ENCODE assay signal across 1 cellular context in the genomic region with DNA sequence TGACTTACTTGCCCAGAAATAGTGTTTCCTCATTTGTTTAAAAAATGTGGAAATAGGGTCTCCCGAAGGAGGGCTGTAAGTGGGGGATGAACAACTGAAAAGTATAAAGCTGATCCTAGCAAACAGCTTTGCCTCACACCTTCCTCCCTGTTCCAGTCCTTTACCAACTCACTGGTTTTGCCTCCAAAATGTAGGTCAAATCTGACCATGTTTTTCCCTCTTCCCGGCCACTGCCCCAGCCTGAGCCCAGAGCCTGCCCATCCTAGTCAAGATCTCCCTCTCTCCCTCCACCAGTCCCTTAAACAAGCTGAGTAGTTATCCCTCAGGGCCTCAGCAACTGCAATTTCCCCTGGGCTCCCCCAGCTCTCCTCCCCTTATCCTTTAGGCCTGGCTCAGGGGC.
TF ChIP-seq lines count a peak whose summit lies in the region.

No MANE protein-coding gene starts in this region.

TF ChIP-seq in K562, 482 proteins besides CTCF, POLR2A, EP300 and RAD21 (continued from another document):
- TF ChIP-seq, protein P1, sequence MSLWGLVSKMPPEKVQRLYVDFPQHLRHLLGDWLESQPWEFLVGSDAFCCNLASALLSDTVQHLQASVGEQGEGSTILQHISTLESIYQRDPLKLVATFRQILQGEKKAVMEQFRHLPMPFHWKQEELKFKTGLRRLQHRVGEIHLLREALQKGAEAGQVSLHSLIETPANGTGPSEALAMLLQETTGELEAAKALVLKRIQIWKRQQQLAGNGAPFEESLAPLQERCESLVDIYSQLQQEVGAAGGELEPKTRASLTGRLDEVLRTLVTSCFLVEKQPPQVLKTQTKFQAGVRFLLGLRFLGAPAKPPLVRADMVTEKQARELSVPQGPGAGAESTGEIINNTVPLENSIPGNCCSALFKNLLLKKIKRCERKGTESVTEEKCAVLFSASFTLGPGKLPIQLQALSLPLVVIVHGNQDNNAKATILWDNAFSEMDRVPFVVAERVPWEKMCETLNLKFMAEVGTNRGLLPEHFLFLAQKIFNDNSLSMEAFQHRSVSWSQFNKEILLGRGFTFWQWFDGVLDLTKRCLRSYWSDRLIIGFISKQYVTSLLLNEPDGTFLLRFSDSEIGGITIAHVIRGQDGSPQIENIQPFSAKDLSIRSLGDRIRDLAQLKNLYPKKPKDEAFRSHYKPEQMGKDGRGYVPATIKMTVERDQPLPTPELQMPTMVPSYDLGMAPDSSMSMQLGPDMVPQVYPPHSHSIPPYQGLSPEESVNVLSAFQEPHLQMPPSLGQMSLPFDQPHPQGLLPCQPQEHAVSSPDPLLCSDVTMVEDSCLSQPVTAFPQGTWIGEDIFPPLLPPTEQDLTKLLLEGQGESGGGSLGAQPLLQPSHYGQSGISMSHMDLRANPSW (CRISPR knock-in tag; IDR thresholded peaks at IDR 0.05) = no peak
- TF ChIP-seq, protein P2, sequence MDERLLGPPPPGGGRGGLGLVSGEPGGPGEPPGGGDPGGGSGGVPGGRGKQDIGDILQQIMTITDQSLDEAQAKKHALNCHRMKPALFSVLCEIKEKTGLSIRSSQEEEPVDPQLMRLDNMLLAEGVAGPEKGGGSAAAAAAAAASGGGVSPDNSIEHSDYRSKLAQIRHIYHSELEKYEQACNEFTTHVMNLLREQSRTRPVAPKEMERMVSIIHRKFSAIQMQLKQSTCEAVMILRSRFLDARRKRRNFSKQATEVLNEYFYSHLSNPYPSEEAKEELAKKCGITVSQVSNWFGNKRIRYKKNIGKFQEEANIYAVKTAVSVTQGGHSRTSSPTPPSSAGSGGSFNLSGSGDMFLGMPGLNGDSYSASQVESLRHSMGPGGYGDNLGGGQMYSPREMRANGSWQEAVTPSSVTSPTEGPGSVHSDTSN (CRISPR knock-in tag; IDR thresholded peaks at IDR 0.05; ENCODE audit: low read depth) = no peak
- TF ChIP-seq, protein P2 (tag; conservative IDR thresholded peaks at IDR 0.05; ENCODE audit: low read depth) = no peak
- TF ChIP-seq, protein P3, sequence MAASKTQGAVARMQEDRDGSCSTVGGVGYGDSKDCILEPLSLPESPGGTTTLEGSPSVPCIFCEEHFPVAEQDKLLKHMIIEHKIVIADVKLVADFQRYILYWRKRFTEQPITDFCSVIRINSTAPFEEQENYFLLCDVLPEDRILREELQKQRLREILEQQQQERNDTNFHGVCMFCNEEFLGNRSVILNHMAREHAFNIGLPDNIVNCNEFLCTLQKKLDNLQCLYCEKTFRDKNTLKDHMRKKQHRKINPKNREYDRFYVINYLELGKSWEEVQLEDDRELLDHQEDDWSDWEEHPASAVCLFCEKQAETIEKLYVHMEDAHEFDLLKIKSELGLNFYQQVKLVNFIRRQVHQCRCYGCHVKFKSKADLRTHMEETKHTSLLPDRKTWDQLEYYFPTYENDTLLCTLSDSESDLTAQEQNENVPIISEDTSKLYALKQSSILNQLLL (CRISPR knock-in tag; IDR thresholded peaks at IDR 0.05; ENCODE audit: borderline replicate concordance) = no peak
- TF ChIP-seq, protein P4, sequence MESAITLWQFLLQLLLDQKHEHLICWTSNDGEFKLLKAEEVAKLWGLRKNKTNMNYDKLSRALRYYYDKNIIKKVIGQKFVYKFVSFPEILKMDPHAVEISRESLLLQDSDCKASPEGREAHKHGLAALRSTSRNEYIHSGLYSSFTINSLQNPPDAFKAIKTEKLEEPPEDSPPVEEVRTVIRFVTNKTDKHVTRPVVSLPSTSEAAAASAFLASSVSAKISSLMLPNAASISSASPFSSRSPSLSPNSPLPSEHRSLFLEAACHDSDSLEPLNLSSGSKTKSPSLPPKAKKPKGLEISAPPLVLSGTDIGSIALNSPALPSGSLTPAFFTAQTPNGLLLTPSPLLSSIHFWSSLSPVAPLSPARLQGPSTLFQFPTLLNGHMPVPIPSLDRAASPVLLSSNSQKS (CRISPR knock-in tag; IDR thresholded peaks at IDR 0.05) = no peak
- no peak for TF ChIP-seq POLR2H (tag; IDR thresholded peaks at IDR 0.05; ENCODE audit: low read depth)
- TF ChIP-seq TCF3 (CRISPR knock-in tag; IDR thresholded peaks at IDR 0.05) = no peak
- TF ChIP-seq RFX5 (IDR thresholded peaks at IDR 0.05; ENCODE audit: low read depth, low read length) = no peak
- TF ChIP-seq ARHGAP35 (IDR thresholded peaks at IDR 0.05; ENCODE audit: partially characterized antibody) = no peak
